In genomic region chr13:24167666-24168391, GRCh38 we compare ENCODE assay signal across 17 cellular contexts. TPM values are rescaled to one million over a fixed set of nuclear protein-coding genes. Genes with fewer than 3 reads are reported as not detected.
DNase-seq lines count a peak whose midpoint lies in the region; ATAC-seq and TF ChIP-seq lines count a peak whose summit lies in the region.
"Had no signal": no experiment of that assay in that cellular context is flagged by ENCODE, and none has a peak within 500 bp of the region (broad histone marks: within the 10 kb centered on the region; RNA-seq: fewer than 3 reads in every experiment).

No MANE protein-coding gene starts in this region.

- no peak for TF ChIP-seq POLR2A in gastroesophageal sphincter (IDR thresholded peaks at IDR 0.05)
- TF ChIP-seq POLR2A in spleen (IDR thresholded peaks at IDR 0.05), result no peak

- no peaks in the 10 kb centered on the region for H3K9me3 Mint-ChIP-seq in HFFc6
- no peaks in the 10 kb centered on the region for H3K9me3 Mint-ChIP-seq in activated naive CD8-positive, alpha-beta T cell treated with anti-CD3 and anti-CD28 coated beads for 36 hours
- H3K9me3 Mint-ChIP-seq: activated B cell treated with CpG ODN at 0.5 μM for 24 hours; central memory CD8-positive, alpha-beta T cell; T-helper 1 cell treated with Interleukin-12 subunit alpha and Interleukin-12 subunit beta and Interleukin-4 antibody, amounts not matched to agents 30 μg/mL and 1 μg/mL, for 36 hours had no signal

- H3K36me3 ChIP-seq in gastroesophageal sphincter, result no peaks in the 10 kb centered on the region
- H3K36me3 ChIP-seq in spleen, result peaks cover 0 to 16% (median 0%) of the 10 kb centered on the region in 6 donors
- H3K36me3 ChIP-seq: BE2C, left ventricle myocardium inferior, prostate gland had no signal

- DNase-seq in HFFc6 (no peak), spleen (no peak), epidermal melanocyte (ENCODE audit: insufficient read length, low spot score) (no peak)
- no peak for DNase-seq in activated naive CD8-positive, alpha-beta T cell treated with anti-CD3 and anti-CD28 coated beads for 36 hours
- no peak for DNase-seq in activated CD8-positive, alpha-beta memory T cell treated with anti-CD3 and anti-CD28 coated beads, Interleukin-2, amount 50 U/mL, for 4 hours
- no peak for DNase-seq in activated naive CD4-positive, alpha-beta T cell treated with Interleukin-2 at 50 U/mL for 16 hours
- DNase-seq: activated B cell treated with CpG ODN at 0.5 μM for 24 hours; activated CD8-positive, alpha-beta memory T cell treated with anti-CD3 and anti-CD28 coated beads, Interleukin-2, amount 50 U/mL, for 48 hours; BE2C; GOT3; left ventricle myocardium inferior had no signal

- H3K27me3 ChIP-seq in gastroesophageal sphincter (peaks cover 11% of the 10 kb centered on the region), spleen (replicated peaks in 1 of 7) (peaks cover 0 to 1% (median 0%) of the 10 kb centered on the region in 7 donors)
- H3K27me3 ChIP-seq: suprapubic skin had no signal

- H3K27ac ChIP-seq in gastroesophageal sphincter, result peak overlapping the region in 3 of 4 donors; percentile 2 to 52 (median 31)
- peak overlapping the region in 7 of 8 donors; percentile 16 to 69 (median 61) for H3K27ac ChIP-seq in spleen
- H3K27ac ChIP-seq: left ventricle myocardium inferior, prostate gland had no signal

- 25 to 46% methylated on average over 6 of the region's 6 CpGs for WGBS in gastroesophageal sphincter (ENCODE audit: low coverage in 1 of 2), 2 donors
- WGBS in spleen, 5 donors, result 72 to 85% (median 76%) methylated on average over 6 of the region's 6 CpGs

- no peak for TF ChIP-seq EP300 in gastroesophageal sphincter (IDR thresholded peaks at IDR 0.05)

- intact Hi-C loops in spleen (cut with DNase I; ENCODE audit: low total_unique reads), result no loop called here

- TF ChIP-seq CTCF in HFFc6 (IDR thresholded peaks at IDR 0.05), result no peak
- TF ChIP-seq CTCF in gastroesophageal sphincter (IDR thresholded peaks at IDR 0.05), result no peak
- TF ChIP-seq CTCF in spleen (IDR thresholded peaks at IDR 0.05 in 8 of 11, conservative IDR thresholded peaks at IDR 0.05 in 3 of 11), result no peak

- H3K36me3 Mint-ChIP-seq in HFFc6 (ENCODE audit: low read depth), result peaks cover 21% of the 10 kb centered on the region
- H3K36me3 Mint-ChIP-seq in activated naive CD8-positive, alpha-beta T cell treated with anti-CD3 and anti-CD28 coated beads for 36 hours, result peaks cover 62% of the 10 kb centered on the region

- H3K27ac Mint-ChIP-seq in HFFc6, result peak overlapping the region; percentile 90
- peak overlapping the region; percentile 55 for H3K27ac Mint-ChIP-seq in activated naive CD8-positive, alpha-beta T cell treated with anti-CD3 and anti-CD28 coated beads for 36 hours
- H3K27ac Mint-ChIP-seq: activated B cell treated with CpG ODN at 0.5 μM for 24 hours; T-helper 1 cell treated with Interleukin-12 subunit alpha and Interleukin-12 subunit beta and Interleukin-4 antibody, amounts not matched to agents 30 μg/mL and 1 μg/mL, for 36 hours had no signal

- H3K4me3 ChIP-seq in gastroesophageal sphincter (no peak overlapping the region), spleen (no peak overlapping the region)
- H3K4me3 ChIP-seq: left ventricle myocardium inferior, prostate gland, suprapubic skin had no signal

- peaks cover 55% of the 10 kb centered on the region for H3K4me1 Mint-ChIP-seq in HFFc6 (ENCODE audit: low read depth)
- H3K4me1 Mint-ChIP-seq in activated naive CD8-positive, alpha-beta T cell treated with anti-CD3 and anti-CD28 coated beads for 36 hours, result peaks cover 31% of the 10 kb centered on the region
- H3K4me1 Mint-ChIP-seq: activated B cell treated with CpG ODN at 0.5 μM for 24 hours; central memory CD8-positive, alpha-beta T cell had no signal

- peaks cover 0 to 21% (median 0%) of the 10 kb centered on the region in 3 donors for H3K4me1 ChIP-seq in gastroesophageal sphincter
- peaks cover 0 to 47% (median 18%) of the 10 kb centered on the region in 6 donors for H3K4me1 ChIP-seq in spleen
- H3K4me1 ChIP-seq: BE2C, prostate gland had no signal

- H3K9me3 ChIP-seq in gastroesophageal sphincter (no peaks in the 10 kb centered on the region), spleen (no peaks in the 10 kb centered on the region)
- H3K9me3 ChIP-seq: BE2C, left ventricle myocardium inferior, prostate gland, suprapubic skin had no signal

- no peak for ATAC-seq in gastroesophageal sphincter
- ATAC-seq: Right ventricle myocardium inferior had no signal

- no peak overlapping the region for H3K4me3 Mint-ChIP-seq in HFFc6
- no peak overlapping the region for H3K4me3 Mint-ChIP-seq in activated naive CD8-positive, alpha-beta T cell treated with anti-CD3 and anti-CD28 coated beads for 36 hours
- H3K4me3 Mint-ChIP-seq: activated B cell treated with CpG ODN at 0.5 μM for 24 hours; central memory CD8-positive, alpha-beta T cell; T-helper 1 cell treated with Interleukin-12 subunit alpha and Interleukin-12 subunit beta and Interleukin-4 antibody, amounts not matched to agents 30 μg/mL and 1 μg/mL, for 36 hours had no signal

- H3K27me3 Mint-ChIP-seq in HFFc6 (ENCODE audit: insufficient read depth), result no peaks in the 10 kb centered on the region; the same call in 1 of the 2 replicates
- H3K27me3 Mint-ChIP-seq in activated naive CD8-positive, alpha-beta T cell treated with anti-CD3 and anti-CD28 coated beads for 36 hours, result no peaks in the 10 kb centered on the region
- H3K27me3 Mint-ChIP-seq: activated B cell treated with CpG ODN at 0.5 μM for 24 hours; central memory CD8-positive, alpha-beta T cell had no signal

RNA-seq across cellular contexts. Expression of gene SPATA13, which starts 7.3 kb away (rescaled TPM):
- 1 to 10 TPM; 7.0 to 9.2 (median 8.4) TPM for total RNA-seq in HFFc6 (2021; fragmentation: NEBNext Ultra II Directional; extraction: Animal tissue kit (Norgen Biotek cat#: 25700))
- 10 to 100 TPM; 58.0 to 59.4 TPM for total RNA-seq in activated naive CD8-positive, alpha-beta T cell treated with anti-CD3 and anti-CD28 coated beads for 36 hours
- total RNA-seq in gastroesophageal sphincter (10 to 100 TPM in 3 of 4 donors, 1 to 10 TPM in 1; 10.0 to 24.6 (median 13.4) TPM), spleen (100 to 1,000 TPM; 101 to 185 (median 137) TPM)
- polyA plus RNA-seq in spleen, result 10 to 100 TPM; 12.0 to 47.1 (median 28.8) TPM
